ENCODE assay signal across 8 cellular contexts in genomic region chr16:19118938-19119431, GRCh38. TPM values are rescaled to one million over a fixed set of nuclear protein-coding genes. Genes with fewer than 3 reads are reported as not detected.
A peak's percentile ranks its signal among the peaks of the same experiment; 100 is the strongest.
DNase-seq lines count a peak whose midpoint lies in the region; ATAC-seq and TF ChIP-seq lines count a peak whose summit lies in the region.

No MANE protein-coding gene starts in this region.

- H3K9me3 ChIP-seq in mononuclear cell (ENCODE audit: low read depth, low read length) (no peaks in the 10 kb centered on the region), tibial artery (no peaks in the 10 kb centered on the region)

- DNase-seq in GM12864 (ENCODE audit: low read depth), result no peak
- DNase-seq in RPMI8226, result peak; percentile 42
- peak; percentile 97 for DNase-seq in choroid plexus epithelial cell (ENCODE audit: low read depth)
- peak; percentile 62 to 73 for DNase-seq in tibial artery
- no peak for DNase-seq in NCI-H82 (lab: John Stamatoyannopoulos, UW)

- ATAC-seq in HG03442 (IDR thresholded peaks at IDR 0.05; ENCODE audit: unreplicated experiment) (no peak), HG03457 (IDR thresholded peaks at IDR 0.05; ENCODE audit: unreplicated experiment) (no peak)

- H3K27ac ChIP-seq in tibial artery, result peak overlapping the region; percentile 55 to 73

- peaks cover 0 to 22% (median 22%) of the 10 kb centered on the region in 3 donors for H3K36me3 ChIP-seq in tibial artery

- H3K27me3 ChIP-seq in mononuclear cell (ENCODE audit: insufficient read depth, low read length), result no peaks in the 10 kb centered on the region
- no peaks in the 10 kb centered on the region for H3K27me3 ChIP-seq in tibial artery

- no peak for TF ChIP-seq CTCF in GM12864 (IDR thresholded peaks at IDR 0.05; ENCODE audit: low read depth, low read length, missing control alignments)
- TF ChIP-seq CTCF in choroid plexus epithelial cell (conservative IDR thresholded peaks at IDR 0.05; ENCODE audit: low read depth, low read length), result no peak
- no peak for TF ChIP-seq CTCF in tibial artery (IDR thresholded peaks at IDR 0.05)

- intact Hi-C loops in tibial artery (cut with DNase I; ENCODE audit: low total_unique reads), result no loop called here

- H3K4me3 ChIP-seq in GM12864 (ENCODE audit: low read depth, low read length), result peak overlapping the region; percentile 44
- H3K4me3 ChIP-seq in choroid plexus epithelial cell (ENCODE audit: low read depth, low read length), result peak overlapping the region; percentile 52
- peak overlapping the region; percentile 33 for H3K4me3 ChIP-seq in mononuclear cell (ENCODE audit: low read length)
- H3K4me3 ChIP-seq in tibial artery, result peak overlapping the region; percentile 37 to 41

- H3K4me1 ChIP-seq in mononuclear cell (ENCODE audit: insufficient read depth, low read length) (peaks cover 57% of the 10 kb centered on the region), tibial artery (peaks cover 3 to 60% (median 50%) of the 10 kb centered on the region in 4 donors)

RNA-seq across cellular contexts. Expression of gene ITPRIPL2, which starts 5.2 kb away (rescaled TPM):
- total RNA-seq in mononuclear cell, result 2.5 TPM

RNA-seq across cellular contexts. Expression of gene SYT17, which starts 49.1 kb away (rescaled TPM):
- total RNA-seq in mononuclear cell, result 0.52 TPM

RNA-seq across cellular contexts. Expression of gene COQ7, which starts 51.6 kb away (rescaled TPM):
- total RNA-seq in mononuclear cell, result 7.3 TPM

Comparison
In these comparisons a context has a peak if more than half of its experiments do, and no peak if none do; other contexts are left out.
1. DNase-seq: peak in RPMI8226 (single experiment), choroid plexus epithelial cell (single experiment) and tibial artery (2 of 2); none in GM12864 (single experiment) and NCI-H82 (single experiment).
2. Peak in every context shown above with its lines, with median percentiles within 50 percentile points of each other: H3K4me3 ChIP-seq.